ENCODE assay signal across 8 cellular contexts in genomic region chr5:88660947-88661869, GRCh38.
DNase-seq lines count a peak whose midpoint lies in the region; ATAC-seq and TF ChIP-seq lines count a peak whose summit lies in the region.

No MANE protein-coding gene starts in this region.

- ATAC-seq in GM19452 (IDR thresholded peaks at IDR 0.05; ENCODE audit: unreplicated experiment) = peak; percentile 71
- ATAC-seq in HG03439 (IDR thresholded peaks at IDR 0.05; ENCODE audit: unreplicated experiment) = peak; percentile 76
- ATAC-seq in activated naive CD8-positive, alpha-beta T cell treated with anti-CD3 and anti-CD28 coated beads, Interleukin-2, amount 50 U/mL, for 24 hours = peak; percentile 66

- H3K9me3 Mint-ChIP-seq in activated naive CD8-positive, alpha-beta T cell treated with anti-CD3 and anti-CD28 coated beads, Interleukin-2, amount 50 U/mL, for 24 hours = peaks cover 14% of the 10 kb centered on the region

- peaks cover 9% of the 10 kb centered on the region for H3K36me3 Mint-ChIP-seq in activated naive CD8-positive, alpha-beta T cell treated with anti-CD3 and anti-CD28 coated beads, Interleukin-2, amount 50 U/mL, for 24 hours (ENCODE audit: low read depth)

- peak overlapping the region; percentile 59 for H3K27ac Mint-ChIP-seq in activated naive CD8-positive, alpha-beta T cell treated with anti-CD3 and anti-CD28 coated beads, Interleukin-2, amount 50 U/mL, for 24 hours

- no peaks in the 10 kb centered on the region for H3K9me3 ChIP-seq in right atrium auricular region

- H3K4me3 ChIP-seq in right atrium auricular region = peak overlapping the region; percentile 30 to 45
- H3K4me3 ChIP-seq in retinal pigment epithelial cell (ENCODE audit: low read length) = peak overlapping the region; percentile 52

- H3K4me1 ChIP-seq in right atrium auricular region = peaks cover 0 to 12% of the 10 kb centered on the region in 2 donors

- peak; percentile 80 for DNase-seq in DMS79 treated with DMSO at 0.1 percent for 48 hours (lab: John Stamatoyannopoulos, UW)
- DNase-seq in NCI-H460 (ENCODE audit: extremely low read depth, low read depth) = peak; percentile 97
- no peak for DNase-seq in activated naive CD8-positive, alpha-beta T cell treated with anti-CD3 and anti-CD28 coated beads, Interleukin-2, amount 50 U/mL, for 24 hours
- DNase-seq in right atrium auricular region (ENCODE audit: low spot score) = no peak
- peak; percentile 68 for DNase-seq in retinal pigment epithelial cell (ENCODE audit: low read depth)
- DNase-seq in RKO (ENCODE audit: low spot score) = no peak

- peak overlapping the region; percentile 71 for H3K4me3 Mint-ChIP-seq in activated naive CD8-positive, alpha-beta T cell treated with anti-CD3 and anti-CD28 coated beads, Interleukin-2, amount 50 U/mL, for 24 hours

- TF ChIP-seq CTCF in right atrium auricular region (IDR thresholded peaks at IDR 0.05) (no peak), retinal pigment epithelial cell (conservative IDR thresholded peaks at IDR 0.05; ENCODE audit: low read depth, low read length) (no peak)

- H3K4me1 Mint-ChIP-seq in activated naive CD8-positive, alpha-beta T cell treated with anti-CD3 and anti-CD28 coated beads, Interleukin-2, amount 50 U/mL, for 24 hours = peaks cover 17% of the 10 kb centered on the region

- peaks cover 78% of the 10 kb centered on the region for H3K27me3 Mint-ChIP-seq in activated naive CD8-positive, alpha-beta T cell treated with anti-CD3 and anti-CD28 coated beads, Interleukin-2, amount 50 U/mL, for 24 hours

- no peak overlapping the region for H3K27ac ChIP-seq in right atrium auricular region

- H3K27me3 ChIP-seq in right atrium auricular region = peaks cover 40 to 55% of the 10 kb centered on the region in 2 donors

- no peaks in the 10 kb centered on the region for H3K36me3 ChIP-seq in right atrium auricular region

Comparison
In these comparisons a context has a peak if more than half of its experiments do, and no peak if none do; other contexts are left out.
1. DNase-seq: peak in DMS79 treated with DMSO at 0.1 percent for 48 hours (single experiment), NCI-H460 (single experiment) and retinal pigment epithelial cell (single experiment); none in activated naive CD8-positive, alpha-beta T cell treated with anti-CD3 and anti-CD28 coated beads, Interleukin-2, amount 50 U/mL, for 24 hours (single experiment), right atrium auricular region (single experiment) and RKO (single experiment).
2. Peak in every context shown above with its lines, with median percentiles within 50 percentile points of each other: ATAC-seq.